In the genomic region with DNA sequence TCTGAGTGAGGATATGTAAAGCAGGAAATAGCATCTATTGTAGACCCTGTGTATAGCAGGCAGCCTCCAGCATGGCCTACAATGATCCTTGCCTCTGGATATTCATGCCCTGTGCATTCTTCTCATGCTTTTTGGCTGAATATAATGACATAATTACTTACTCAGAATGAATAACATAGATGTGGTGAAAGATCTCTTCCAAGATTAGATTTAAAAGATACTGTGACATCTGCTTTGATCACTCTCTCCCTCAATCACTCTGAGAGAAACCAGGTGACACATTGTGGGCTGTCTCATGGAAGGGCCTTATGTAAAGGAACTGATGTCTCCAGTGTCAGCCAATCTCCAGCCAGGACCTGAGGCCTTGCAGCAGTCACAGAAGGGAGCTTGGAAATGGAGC, we compare ENCODE assay signal across 11 cellular contexts.
A peak's percentile ranks its signal among the peaks of the same experiment; 100 is the strongest.
DNase-seq lines count a peak whose midpoint lies in the region; ATAC-seq, FAIRE-seq and TF ChIP-seq lines count a peak whose summit lies in the region.
"Had no signal": no experiment of that assay in that cellular context is flagged by ENCODE, and none has a peak within 500 bp of the region (broad histone marks: within the 10 kb centered on the region; RNA-seq: fewer than 3 reads in every experiment).

No MANE protein-coding gene starts in this region.

- H3K27me3 ChIP-seq in skeletal muscle satellite cell (ENCODE audit: control insufficient read depth, insufficient read depth, low read length): no peaks in the 10 kb centered on the region
- H3K27me3 ChIP-seq: tibial nerve had no signal

- CTCF ChIA-PET in RWPE1 (lab: Yijun Ruan, JAX): interaction anchor here (0.5 to 1.0 kb wide), 3 partner anchors 19 to 389 kb away, joined by 3 read pairs; no protein-coding TSS in a partner anchor

- H3K9me3 ChIP-seq in skeletal muscle satellite cell (replicated peaks; ENCODE audit: low read length): no peaks in the 10 kb centered on the region
- H3K9me3 ChIP-seq: tibial nerve had no signal

- DNase-seq in H54 (ENCODE audit: insufficient read length, low spot score): peak; percentile 40
- peak; percentile 80 for DNase-seq in RWPE1 (ENCODE audit: low spot score)
- DNase-seq in fibroblast of mammary gland (ENCODE audit: low read depth): peak; percentile 76
- no peak for DNase-seq in substantia nigra (lab: John Stamatoyannopoulos, UW)
- DNase-seq in SKM-1 treated with dmso at 0.1 percent for 144 hours (lab: John Stamatoyannopoulos, UW; ENCODE audit: unreplicated experiment): no peak
- no peak for DNase-seq in activated CD4-positive, alpha-beta T cell treated with anti-CD3 and anti-CD28 coated beads, Interleukin-2, amount 50 U/mL, for 1 hour
- DNase-seq: dermis blood vessel endothelial cell, Right ventricle myocardium superior had no signal

- peak overlapping the region; percentile 70 for H3K9ac ChIP-seq in skeletal muscle satellite cell (ENCODE audit: low read depth, low read length)

- peaks cover 31% of the 10 kb centered on the region for H3K4me1 ChIP-seq in skeletal muscle satellite cell (ENCODE audit: control insufficient read depth, insufficient read depth, low read length)
- H3K4me1 ChIP-seq: tibial nerve had no signal

- FAIRE-seq in H54 (lab: Jason Lieb, UNC): peak; percentile 96

- ATAC-seq in HG02588 (IDR thresholded peaks at IDR 0.05; ENCODE audit: unreplicated experiment): no peak

- H3K4me3 ChIP-seq in fibroblast of mammary gland (ENCODE audit: control insufficient read depth, low read depth, low read length) (no peak overlapping the region), skeletal muscle satellite cell (ENCODE audit: low read length) (peak overlapping the region; percentile 1)
- H3K4me3 ChIP-seq: tibial nerve had no signal

- TF ChIP-seq CTCF in RWPE1 (conservative IDR thresholded peaks at IDR 0.05; ENCODE audit: low read depth): no peak
- TF ChIP-seq CTCF in fibroblast of mammary gland (conservative IDR thresholded peaks at IDR 0.05; ENCODE audit: control insufficient read depth, insufficient read depth, low read depth, low read length): no peak

- H3K27ac ChIP-seq in RWPE1 (peak overlapping the region; percentile 50; the same call in 1 of the 2 replicates), substantia nigra (ENCODE audit: low read depth, low read length, poor library complexity, severe bottlenecking) (no peak overlapping the region)
- H3K27ac ChIP-seq: tibial nerve had no signal

- TF ChIP-seq POLR2A in H54 (IDR thresholded peaks at IDR 0.05; ENCODE audit: low read depth, low read length): no peak

- peak overlapping the region; percentile 34 for H3K4me2 ChIP-seq in skeletal muscle satellite cell (ENCODE audit: low read length)

- POLR2A ChIA-PET in RWPE1 (lab: Yijun Ruan, JAX; ENCODE audit: low non-redundant PET): no interaction called here

- no peaks in the 10 kb centered on the region for H3K36me3 ChIP-seq in skeletal muscle satellite cell (ENCODE audit: insufficient read depth, low read length)
- H3K36me3 ChIP-seq: tibial nerve had no signal

Comparison
In these comparisons a context has a peak if more than half of its experiments do, and no peak if none do; other contexts are left out.
1. DNase-seq: peak in H54 (single experiment), RWPE1 (single experiment) and fibroblast of mammary gland (single experiment); none in substantia nigra (0 of 49), SKM-1 treated with dmso at 0.1 percent for 144 hours (single experiment) and activated CD4-positive, alpha-beta T cell treated with anti-CD3 and anti-CD28 coated beads, Interleukin-2, amount 50 U/mL, for 1 hour (single experiment).